ENCODE assay signal across 27 cellular contexts in the genomic region with DNA sequence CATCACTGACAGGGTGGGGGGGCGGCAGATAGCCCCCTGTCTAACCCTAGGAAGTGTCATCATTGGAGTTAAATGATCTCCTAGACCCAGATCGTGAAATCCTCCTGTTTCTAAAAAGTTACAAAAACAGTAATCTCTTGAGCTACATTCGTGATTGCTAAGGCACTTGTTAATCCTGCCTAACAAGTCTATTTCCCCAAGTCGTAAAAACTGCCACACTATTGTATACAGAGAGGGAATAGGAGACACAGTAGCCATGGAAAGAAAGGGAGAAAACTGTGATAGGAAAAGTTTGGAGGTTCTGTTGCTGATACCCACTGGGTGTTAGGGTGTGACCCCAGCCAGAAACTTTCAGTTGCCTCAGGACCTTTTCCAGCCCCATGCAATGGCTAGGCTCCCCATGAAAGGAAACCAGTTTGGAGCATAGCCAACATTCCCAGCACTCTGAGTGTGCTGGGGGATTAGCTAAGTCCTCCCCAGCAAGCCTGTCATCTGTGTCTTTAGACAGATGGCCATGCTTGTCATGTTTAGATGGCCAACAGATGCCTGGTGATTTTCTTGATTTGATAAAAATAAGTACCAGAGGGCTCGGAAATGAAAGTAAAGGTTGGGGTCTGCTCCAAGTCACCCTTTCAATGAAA.
DNase-seq lines count a peak whose midpoint lies in the region; ATAC-seq and TF ChIP-seq lines count a peak whose summit lies in the region.
"Had no signal": no experiment of that assay in that cellular context is flagged by ENCODE, and none has a peak within 500 bp of the region (broad histone marks: within the 10 kb centered on the region; RNA-seq: fewer than 3 reads in every experiment).

No MANE protein-coding gene starts in this region.

- no peak for ATAC-seq in GM21576 (IDR thresholded peaks at IDR 0.05; ENCODE audit: unreplicated experiment)
- ATAC-seq: CD8-positive, alpha-beta T cell; K562; stimulated activated naive CD8-positive, alpha-beta T cell treated with anti-CD3 and anti-CD28 coated beads, Interleukin-15, Interleukin-2, amounts not matched to agents 100 U/mL and 50 U/mL, for 24 hours had no signal

- no peak overlapping the region for H3K14ac ChIP-seq in trophoblast cell (ENCODE audit: low read length)

- TF ChIP-seq CTCF in LNCaP clone FGC (IDR thresholded peaks at IDR 0.05; ENCODE audit: control insufficient read depth, extremely low read depth, insufficient read depth) (no peak), VCaP (conservative IDR thresholded peaks at IDR 0.05) (no peak), GM13977 (IDR thresholded peaks at IDR 0.05; ENCODE audit: extremely low read depth, insufficient read depth, missing control alignments) (no peak)

- H2AFZ ChIP-seq in trophoblast cell (ENCODE audit: insufficient read depth, low read length, poor library complexity), result no peak overlapping the region

- H3K9ac ChIP-seq in trophoblast cell (ENCODE audit: low read length), result no peak overlapping the region

- no peak overlapping the region for H3K4me2 ChIP-seq in trophoblast cell (ENCODE audit: low read length)

- H4K12ac ChIP-seq in trophoblast cell (ENCODE audit: low read depth, low read length), result no peak overlapping the region

- H2BK120ac ChIP-seq in trophoblast cell (ENCODE audit: insufficient read depth, low read length, poor library complexity), result no peak overlapping the region

- no peaks in the 10 kb centered on the region for H3K4me1 ChIP-seq in trophoblast cell (ENCODE audit: control insufficient read depth in 1 of 2, insufficient read depth in 2 of 2, low read length in 2 of 2)
- H3K4me1 ChIP-seq: adrenal gland, colonic mucosa, tibial artery had no signal

- in situ Hi-C loops in GM13977 (cut with MboI; ENCODE audit: low pct_unique_long_range_greater_than_20kb, low sequenced_read_pairs, unreplicated experiment), result no loop called here

- no peak overlapping the region for H3K4ac ChIP-seq in trophoblast cell (ENCODE audit: low read depth, low read length)

- peak; percentile 15 for DNase-seq in HCEC 1CT
- DNase-seq in LNCaP clone FGC (ENCODE audit: low read depth), result peak; percentile 57
- DNase-seq in trophoblast cell, result peak; percentile 7 to 48
- no peak for DNase-seq in middle frontal gyrus (ENCODE audit: extremely low spot score, low spot score)
- DNase-seq in GM13977 (ENCODE audit: low spot score), result no peak
- no peak for DNase-seq in activated CD8-positive, alpha-beta memory T cell treated with anti-CD3 and anti-CD28 coated beads, Interleukin-2, amount 50 U/mL, for 4 hours
- DNase-seq: activated B cell treated with CpG ODN at 0.5 μM for 24 hours; activated CD4-positive, alpha-beta memory T cell treated with anti-CD3 and anti-CD28 coated beads for 36 hours; activated naive CD4-positive, alpha-beta T cell; CD8-positive, alpha-beta T cell; colonic mucosa; DND-41; endodermal cell; glutamatergic neuron; naive B cell; NCI-H1092; NCI-H2029; NCI-H226; nucleus accumbens; stimulated activated CD4-positive, alpha-beta T cell treated with anti-CD3 and anti-CD28 coated beads, Interleukin-4, amount 100 ng/mL, for 4 hours; stimulated activated naive CD8-positive, alpha-beta T cell treated with anti-CD3 and anti-CD28 coated beads, Interleukin-15, Interleukin-2, amounts not matched to agents 100 U/mL and 50 U/mL, for 24 hours; tibial artery had no signal

- H3K18ac ChIP-seq in trophoblast cell (ENCODE audit: low read length), result no peak overlapping the region

- H2BK12ac ChIP-seq in trophoblast cell (ENCODE audit: low read length), result no peak overlapping the region

- H3K23ac ChIP-seq in trophoblast cell (ENCODE audit: low read length), result no peak overlapping the region

- H2BK5ac ChIP-seq in trophoblast cell (ENCODE audit: low read depth, low read length, poor library complexity), result no peak overlapping the region

- H4K91ac ChIP-seq in trophoblast cell (ENCODE audit: low read depth, low read length), result no peak overlapping the region

- no peaks in the 10 kb centered on the region for H3K36me3 ChIP-seq in trophoblast cell (ENCODE audit: control insufficient read depth in 1 of 2, insufficient read depth in 2 of 2, low read length in 2 of 2)
- H3K36me3 ChIP-seq: adrenal gland, colonic mucosa, tibial artery had no signal

- H3K9me3 ChIP-seq in trophoblast cell (ENCODE audit: insufficient read depth, low read depth, low read length), result peaks cover 1% of the 10 kb centered on the region
- H3K9me3 ChIP-seq: adrenal gland, colonic mucosa, tibial artery had no signal

- no peak overlapping the region for H2AK5ac ChIP-seq in trophoblast cell (ENCODE audit: low read length)

- peak overlapping the region; percentile 19; the same call in 1 of the 2 replicates for H3K4me3 ChIP-seq in LNCaP clone FGC (ENCODE audit: low read depth, low read length)
- H3K4me3 ChIP-seq in trophoblast cell (ENCODE audit: low read depth, low read length), result no peak overlapping the region
- H3K4me3 ChIP-seq: adrenal gland, colonic mucosa, K562, tibial artery had no signal

- H3K27ac ChIP-seq in VCaP (peak overlapping the region; percentile 50), trophoblast cell (ENCODE audit: low read depth, low read length) (no peak overlapping the region)
- H3K27ac ChIP-seq: adrenal gland, colonic mucosa, RWPE1, tibial artery had no signal

- no peak overlapping the region for H4K8ac ChIP-seq in trophoblast cell (ENCODE audit: low read depth, low read length)

- no peaks in the 10 kb centered on the region for H3K27me3 ChIP-seq in trophoblast cell (ENCODE audit: insufficient read depth, low read length)
- H3K27me3 ChIP-seq: adrenal gland, colonic mucosa, tibial artery had no signal

- WGBS in trophoblast cell (ENCODE audit: extremely low coverage, insufficient coverage, insufficient read length), result no CpG with 5 or more reads among the region's 5 CpGs

- H3K79me2 ChIP-seq in trophoblast cell (ENCODE audit: control insufficient read depth, insufficient read depth, low read length, poor library complexity), result no peaks in the 10 kb centered on the region

- no peaks in the 10 kb centered on the region for H3K79me1 ChIP-seq in trophoblast cell (ENCODE audit: low read length)

Comparison
In these comparisons a context has a peak if more than half of its experiments do, and no peak if none do; other contexts are left out.
1. DNase-seq: peak in HCEC 1CT (single experiment), LNCaP clone FGC (single experiment) and trophoblast cell (2 of 2); none in middle frontal gyrus (single experiment), GM13977 (single experiment) and activated CD8-positive, alpha-beta memory T cell treated with anti-CD3 and anti-CD28 coated beads, Interleukin-2, amount 50 U/mL, for 4 hours (single experiment).